ENCODE assay signal across 19 cellular contexts in genomic region chr1:118047006-118047649, GRCh38.
"Had no signal": no experiment of that assay in that cellular context is flagged by ENCODE, and none has a peak within 500 bp of the region (broad histone marks: within the 10 kb centered on the region; RNA-seq: fewer than 3 reads in every experiment).

No MANE protein-coding gene starts in this region.

- H3K27ac Mint-ChIP-seq: natural killer cell treated with Interleukin-12 subunit alpha and Interleukin-12 subunit beta and Interleukin-15 and Interleukin-18, amount 100 ng/mL, for 72 hours; type B pancreatic cell had no signal

- FAIRE-seq: kidney had no signal

- H3K4me3 ChIP-seq: colonic mucosa, esophagus squamous epithelium, left ventricle myocardium inferior, lung, psoas muscle, right lobe of liver, vagina had no signal

- H3K4me1 ChIP-seq: colonic mucosa, esophagus squamous epithelium, left ventricle myocardium inferior, psoas muscle, right lobe of liver, vagina had no signal

- H3K27me3 Mint-ChIP-seq: type B pancreatic cell had no signal

- H3K27ac ChIP-seq: colonic mucosa, esophagus squamous epithelium, left ventricle myocardium inferior, psoas muscle, right lobe of liver, vagina had no signal

- ATAC-seq: left cardiac atrium, psoas muscle had no signal

- H3K9me3 Mint-ChIP-seq: type B pancreatic cell had no signal

- H3K27me3 ChIP-seq: colonic mucosa, esophagus squamous epithelium, right lobe of liver, vagina had no signal

- H3K4me3 Mint-ChIP-seq: natural killer cell treated with Interleukin-12 subunit alpha and Interleukin-12 subunit beta and Interleukin-15 and Interleukin-18, amount 100 ng/mL, for 72 hours; type B pancreatic cell had no signal

- H3K36me3 Mint-ChIP-seq: natural killer cell treated with Interleukin-12 subunit alpha and Interleukin-12 subunit beta and Interleukin-15 and Interleukin-18, amount 100 ng/mL, for 72 hours; type B pancreatic cell had no signal

- H3K36me3 ChIP-seq: colonic mucosa, esophagus squamous epithelium, left ventricle myocardium inferior, right lobe of liver, vagina had no signal

- H3K9me3 ChIP-seq: colonic mucosa, esophagus squamous epithelium, left ventricle myocardium inferior, psoas muscle, right lobe of liver, vagina had no signal

- DNase-seq: colonic mucosa; dermis blood vessel endothelial cell; esophagus squamous epithelium; foreskin fibroblast; kidney; left cardiac atrium; left ventricle myocardium inferior; mesenchymal stem cell; midbrain; psoas muscle; retina; right lobe of liver; stimulated activated CD4-positive, alpha-beta T cell treated with anti-CD3 and anti-CD28 coated beads, Interleukin-4, amount 100 ng/mL, for 1 hour; stimulated activated CD8-positive, alpha-beta memory T cell treated with anti-CD3 and anti-CD28 coated beads, Interleukin-4, amount 100 ng/mL, for 48 hours; stimulated activated naive CD4-positive, alpha-beta T cell had no signal
